In genomic region chr19:4909897-4910593, GRCh38 we compare ENCODE assay signal across 1 cellular context.
TF ChIP-seq lines count a peak whose summit lies in the region.

No MANE protein-coding gene starts in this region.

TF ChIP-seq in GM23338, 12 proteins besides CTCF, POLR2A, EP300 and RAD21 (continued from another document):
- no peak for TF ChIP-seq REST (IDR thresholded peaks at IDR 0.05; ENCODE audit: unreplicated experiment)
- no peak for TF ChIP-seq ZNF331 (CRISPR knock-in tag; IDR thresholded peaks at IDR 0.05; ENCODE audit: low read depth)
- TF ChIP-seq ZNF462 (CRISPR knock-in tag; IDR thresholded peaks at IDR 0.05): no peak
- no peak for TF ChIP-seq EZH2phosphoT487 (IDR thresholded peaks at IDR 0.05; ENCODE audit: unreplicated experiment)
